23 cellular contexts compared by ENCODE assay signal in genomic region chr19:11649941-11650340, GRCh38.
"Had no signal": no experiment of that assay in that cellular context is flagged by ENCODE, and none has a peak within 500 bp of the region (broad histone marks: within the 10 kb centered on the region; RNA-seq: fewer than 3 reads in every experiment).

No MANE protein-coding gene starts in this region.

- H3K4me1 Mint-ChIP-seq: memory B cell, neural progenitor cell had no signal

- H3K36me3 ChIP-seq: colonic mucosa, lower lobe of right lung, pancreas, thyroid gland had no signal

- H3K27me3 Mint-ChIP-seq: memory B cell; natural killer cell treated with Interleukin-12 subunit alpha and Interleukin-12 subunit beta and Interleukin-15 and Interleukin-18, amount 100 ng/mL, for 72 hours; progenitor cell of endocrine pancreas; type B pancreatic cell had no signal

- H3K9me3 ChIP-seq: pancreas, thyroid gland had no signal

- H3K27ac Mint-ChIP-seq: memory B cell; natural killer cell treated with Interleukin-12 subunit alpha and Interleukin-12 subunit beta and Interleukin-15 and Interleukin-18, amount 100 ng/mL, for 72 hours; neural progenitor cell; progenitor cell of endocrine pancreas; type B pancreatic cell had no signal

- DNase-seq: colonic mucosa; dermis blood vessel endothelial cell; foreskin melanocyte; head of caudate nucleus; kidney; left cardiac atrium; left ventricle myocardium inferior; lower lobe of right lung; midbrain; nucleus accumbens; pancreas; right cardiac atrium; small intestine; stimulated activated CD4-positive, alpha-beta T cell treated with anti-CD3 and anti-CD28 coated beads, Interleukin-12 subunit alpha, Interleukin-12 subunit beta, amount 100 ng/mL, for 4 hours; stimulated activated naive CD4-positive, alpha-beta T cell; thyroid gland had no signal

- H3K4me3 ChIP-seq: colonic mucosa, hepatocyte, left ventricle myocardium inferior, lower lobe of right lung, neural progenitor cell, pancreas, suprapubic skin, thyroid gland had no signal

- H3K27me3 ChIP-seq: colonic mucosa, hepatocyte, neural progenitor cell, pancreas, suprapubic skin, thyroid gland had no signal

- H3K4me3 Mint-ChIP-seq: memory B cell; natural killer cell treated with Interleukin-12 subunit alpha and Interleukin-12 subunit beta and Interleukin-15 and Interleukin-18, amount 100 ng/mL, for 72 hours; neural progenitor cell; type B pancreatic cell had no signal

- H3K4me1 ChIP-seq: colonic mucosa, left ventricle myocardium inferior, lower lobe of right lung, neural progenitor cell, pancreas, suprapubic skin, thyroid gland had no signal

- H3K27ac ChIP-seq: colonic mucosa, hepatocyte, left ventricle myocardium inferior, lower lobe of right lung, neural progenitor cell, pancreas, suprapubic skin, thyroid gland had no signal

- H3K9ac ChIP-seq: neural progenitor cell had no signal
